28 cellular contexts compared by ENCODE assay signal in the genomic region with DNA sequence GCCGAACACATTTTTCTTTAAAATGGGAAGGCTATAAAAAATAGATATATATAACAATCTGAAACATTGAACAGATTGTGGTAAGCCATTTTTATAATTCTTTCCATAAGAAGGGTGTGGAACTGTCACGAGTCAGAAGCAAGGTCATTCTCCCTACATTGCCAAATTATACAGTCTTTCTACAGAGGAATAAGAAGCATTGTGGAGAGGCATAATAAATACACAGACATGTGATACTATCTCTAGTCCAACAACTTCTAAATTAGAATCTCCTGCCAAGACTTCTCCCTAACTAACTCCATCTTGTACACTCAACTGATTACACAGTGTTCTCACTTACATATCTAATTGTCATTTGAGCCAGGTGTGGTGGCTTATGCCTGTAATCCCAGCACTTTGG.
"Had no signal": no experiment of that assay in that cellular context is flagged by ENCODE, and none has a peak within 500 bp of the region (broad histone marks: within the 10 kb centered on the region; RNA-seq: fewer than 3 reads in every experiment).

No MANE protein-coding gene starts in this region.

- H3K4me3 Mint-ChIP-seq: activated CD8-positive, alpha-beta T cell treated with anti-CD3 and anti-CD28 coated beads, Interleukin-2, amount 10 ng/mL, durations not matched to agents 7 days and 5 days; activated naive CD4-positive, alpha-beta T cell treated with anti-CD3 and anti-CD28 coated beads, Interleukin-2, amount 50 U/mL, for 24 hours; T-helper 17 cell; WTC11 had no signal

- H3K36me3 Mint-ChIP-seq: activated naive CD4-positive, alpha-beta T cell treated with anti-CD3 and anti-CD28 coated beads, Interleukin-2, amount 50 U/mL, for 24 hours had no signal

- H3K27ac Mint-ChIP-seq: activated CD8-positive, alpha-beta T cell treated with anti-CD3 and anti-CD28 coated beads, Interleukin-2, amount 10 ng/mL, durations not matched to agents 7 days and 5 days; activated naive CD4-positive, alpha-beta T cell treated with anti-CD3 and anti-CD28 coated beads, Interleukin-2, amount 50 U/mL, for 24 hours; T-helper 17 cell; WTC11 had no signal

- H3K9me3 ChIP-seq: body of pancreas had no signal

- H3K4me3 ChIP-seq: ascending aorta, body of pancreas, K562 had no signal

- H3K4me1 Mint-ChIP-seq: activated naive CD4-positive, alpha-beta T cell treated with anti-CD3 and anti-CD28 coated beads, Interleukin-2, amount 50 U/mL, for 24 hours; T-helper 17 cell had no signal

- DNase-seq: activated CD4-positive, alpha-beta T cell treated with anti-CD3 and anti-CD28 coated beads for 48 hours; activated CD4-positive, alpha-beta T cell treated with anti-CD3 and anti-CD28 coated beads, Interleukin-2, amount 50 U/mL, for 4 hours; activated CD4-positive, CD25-positive, alpha-beta regulatory T cell treated with anti-CD3 and anti-CD28 coated beads, Interleukin-2, amount 50 U/mL, for 72 hours; activated CD8-positive, alpha-beta memory T cell treated with anti-CD3 and anti-CD28 coated beads, Interleukin-2, amount 50 U/mL, for 48 hours; activated CD8-positive, alpha-beta T cell treated with anti-CD3 and anti-CD28 coated beads, Interleukin-2, amount 10 ng/mL, durations not matched to agents 7 days and 5 days; activated effector memory CD4-positive, alpha-beta T cell treated with Interleukin-2 at 50 U/mL for 16 hours; activated naive CD4-positive, alpha-beta T cell; activated T-cell treated with anti-CD3 and anti-CD28 coated beads, Interleukin-2, amount 50 U/mL, for 1 hour; amniotic stem cell; body of pancreas; central memory CD4-positive, alpha-beta T cell; Karpas-422; NCI-H1105 treated with DMSO at 0.1 percent for 48 hours; NCI-H1436 treated with DMSO at 0.1 percent for 48 hours; NCI-H187; NCI-H2081; NCI-H2171; NCI-H2227 treated with DMSO at 0.1 percent for 48 hours; NCI-H526; NCI-H774; NK-92 treated with Interleukin-12 subunit alpha and Interleukin-12 subunit beta, amount 100 ng/mL, for 24 hours; SHP77 treated with DMSO at 0.1 percent for 48 hours; T-helper 17 cell; T-helper 9 cell had no signal

- H3K27me3 ChIP-seq: ascending aorta, body of pancreas had no signal

- H3K36me3 ChIP-seq: ascending aorta had no signal

- H3K9me3 Mint-ChIP-seq: activated naive CD4-positive, alpha-beta T cell treated with anti-CD3 and anti-CD28 coated beads, Interleukin-2, amount 50 U/mL, for 24 hours had no signal

- H3K4me1 ChIP-seq: ascending aorta, body of pancreas had no signal
